ENCODE assay signal across 23 cellular contexts in the genomic region with DNA sequence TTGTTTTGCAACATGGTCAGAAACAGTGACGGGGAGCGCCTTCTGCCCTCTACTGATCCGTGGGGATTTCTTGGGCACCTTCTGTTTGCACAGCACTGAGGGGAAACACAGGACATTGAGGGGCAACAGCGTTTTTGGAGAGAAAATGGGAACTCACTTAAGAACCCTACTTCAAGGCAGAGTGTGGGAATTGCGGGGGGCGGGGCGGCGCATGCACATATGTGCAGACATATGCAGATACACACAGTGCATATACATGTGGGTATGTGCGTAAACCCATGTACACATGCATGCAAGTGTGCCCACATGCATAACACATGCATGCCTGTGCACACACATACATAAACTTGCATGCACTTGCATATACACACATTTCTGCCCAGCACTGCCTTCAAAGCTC. TPM values are rescaled to one million over a fixed set of nuclear protein-coding genes. Genes with fewer than 3 reads are reported as not detected.
DNase-seq lines count a peak whose midpoint lies in the region; ATAC-seq and TF ChIP-seq lines count a peak whose summit lies in the region.
"Had no signal": no experiment of that assay in that cellular context is flagged by ENCODE, and none has a peak within 500 bp of the region (broad histone marks: within the 10 kb centered on the region; RNA-seq: fewer than 3 reads in every experiment).

No MANE protein-coding gene starts in this region.

- no peak overlapping the region for H2AFZ ChIP-seq in trophoblast cell (ENCODE audit: insufficient read depth, low read length, poor library complexity)

- H3K9me3 ChIP-seq in trophoblast cell (ENCODE audit: insufficient read depth, low read depth, low read length) = peaks cover 4% of the 10 kb centered on the region
- no peaks in the 10 kb centered on the region for H3K9me3 ChIP-seq in SJCRH30 (replicated peaks)
- H3K9me3 ChIP-seq in spleen = no peaks in the 10 kb centered on the region
- H3K9me3 ChIP-seq: A549, HAP-1, neutrophil, Peyer's patch, psoas muscle, testis, vagina had no signal

- H3K27ac ChIP-seq in trophoblast cell (ENCODE audit: low read depth, low read length) = no peak overlapping the region
- no peak overlapping the region for H3K27ac ChIP-seq in SJCRH30
- peak overlapping the region in 2 of 8 donors; percentile 76 to 82 for H3K27ac ChIP-seq in spleen
- H3K27ac ChIP-seq: A549, Peyer's patch, psoas muscle, testis, vagina had no signal

- WGBS in trophoblast cell (ENCODE audit: extremely low coverage, insufficient coverage, insufficient read length) = no CpG with 5 or more reads among the region's 9 CpGs
- WGBS in spleen, 5 donors = 93 to 96% (median 96%) methylated on average over 9 of the region's 9 CpGs

- H3K18ac ChIP-seq in trophoblast cell (ENCODE audit: low read length) = no peak overlapping the region

- TF ChIP-seq POLR2A in spleen (IDR thresholded peaks at IDR 0.05) = no peak

- no peak overlapping the region for H2AK5ac ChIP-seq in trophoblast cell (ENCODE audit: low read length)

- H4K12ac ChIP-seq in trophoblast cell (ENCODE audit: low read depth, low read length) = no peak overlapping the region

- H3K9me3 Mint-ChIP-seq in activated T-cell treated with anti-CD3 and anti-CD28 coated beads, Interleukin-2, amount 50 U/mL, for 24 hours = peaks cover 2% of the 10 kb centered on the region
- H3K9me3 Mint-ChIP-seq in activated naive CD8-positive, alpha-beta T cell treated with anti-CD3 and anti-CD28 coated beads, Interleukin-2, amount 50 U/mL, for 24 hours = no peaks in the 10 kb centered on the region

- H3K4me3 ChIP-seq in H7 (ENCODE audit: insufficient read depth, low read depth, low read length) (no peak overlapping the region), trophoblast cell (ENCODE audit: low read depth, low read length) (no peak overlapping the region), SJCRH30 (no peak overlapping the region), spleen (no peak overlapping the region)
- H3K4me3 ChIP-seq: A549, HAP-1, lung, Peyer's patch, psoas muscle, testis, vagina had no signal

- intact Hi-C loops in spleen (cut with DNase I; ENCODE audit: low total_unique reads) = no loop called here

- H2BK5ac ChIP-seq in trophoblast cell (ENCODE audit: low read depth, low read length, poor library complexity) = no peak overlapping the region

- no peaks in the 10 kb centered on the region for H3K4me1 ChIP-seq in trophoblast cell (ENCODE audit: control insufficient read depth in 1 of 2, insufficient read depth in 2 of 2, low read length in 2 of 2)
- no peaks in the 10 kb centered on the region for H3K4me1 ChIP-seq in SJCRH30
- peaks cover 0 to 71% (median 42%) of the 10 kb centered on the region in 6 donors for H3K4me1 ChIP-seq in spleen
- H3K4me1 ChIP-seq: A549, HAP-1, Peyer's patch, psoas muscle, testis, vagina had no signal

- H2BK120ac ChIP-seq in trophoblast cell (ENCODE audit: insufficient read depth, low read length, poor library complexity) = no peak overlapping the region

- H3K4me2 ChIP-seq in trophoblast cell (ENCODE audit: low read length) = no peak overlapping the region
- H3K4me2 ChIP-seq: A549 had no signal

- peak; percentile 26 for DNase-seq in activated T-cell treated with anti-CD3 and anti-CD28 coated beads, Interleukin-2, amount 50 U/mL, for 24 hours
- DNase-seq in activated T-cell treated with anti-CD3 and anti-CD28 coated beads, Interleukin-2, amount 50 U/mL, for 1 hour = no peak
- peak; percentile 4 for DNase-seq in H7
- no peak for DNase-seq in activated naive CD8-positive, alpha-beta T cell treated with anti-CD3 and anti-CD28 coated beads, Interleukin-2, amount 50 U/mL, for 24 hours
- DNase-seq in trophoblast cell = no peak
- DNase-seq in NCI-H1092 (lab: John Stamatoyannopoulos, UW) = no peak
- no peak for DNase-seq in SJCRH30
- no peak for DNase-seq in spleen
- DNase-seq: activated CD4-positive, alpha-beta T cell treated with anti-CD3 and anti-CD28 coated beads for 48 hours; cerebellar nuclear complex; DND-41; kidney glomerular epithelial cell; NCI-H510A treated with DMSO at 0.1 percent for 48 hours; Peyer's patch; psoas muscle; SIG-M5; testis had no signal

- peaks cover 98% of the 10 kb centered on the region for H3K36me3 Mint-ChIP-seq in activated T-cell treated with anti-CD3 and anti-CD28 coated beads, Interleukin-2, amount 50 U/mL, for 24 hours (ENCODE audit: low read depth)
- H3K36me3 Mint-ChIP-seq in activated naive CD8-positive, alpha-beta T cell treated with anti-CD3 and anti-CD28 coated beads, Interleukin-2, amount 50 U/mL, for 24 hours (ENCODE audit: low read depth) = peaks cover 72% of the 10 kb centered on the region

- no peak overlapping the region for H4K91ac ChIP-seq in trophoblast cell (ENCODE audit: low read depth, low read length)

- H3K27me3 Mint-ChIP-seq in activated T-cell treated with anti-CD3 and anti-CD28 coated beads, Interleukin-2, amount 50 U/mL, for 24 hours = no peaks in the 10 kb centered on the region
- no peaks in the 10 kb centered on the region for H3K27me3 Mint-ChIP-seq in activated naive CD8-positive, alpha-beta T cell treated with anti-CD3 and anti-CD28 coated beads, Interleukin-2, amount 50 U/mL, for 24 hours

- TF ChIP-seq CTCF in spleen (IDR thresholded peaks at IDR 0.05 in 8 of 11, conservative IDR thresholded peaks at IDR 0.05 in 3 of 11) = no peak

- H3K27me3 ChIP-seq in H7 (ENCODE audit: control insufficient read depth, insufficient read depth, low read length) = no peaks in the 10 kb centered on the region
- no peaks in the 10 kb centered on the region for H3K27me3 ChIP-seq in trophoblast cell (ENCODE audit: insufficient read depth, low read length)
- peaks cover 13% of the 10 kb centered on the region; the same call in 1 of the 2 replicates for H3K27me3 ChIP-seq in SJCRH30
- no peaks in the 10 kb centered on the region for H3K27me3 ChIP-seq in spleen (replicated peaks in 1 of 7)
- H3K27me3 ChIP-seq: neutrophil, Peyer's patch, testis, vagina had no signal

- H3K9ac ChIP-seq in trophoblast cell (ENCODE audit: low read length) = no peak overlapping the region

- H2BK12ac ChIP-seq in trophoblast cell (ENCODE audit: low read length) = no peak overlapping the region

- ATAC-seq in activated naive CD8-positive, alpha-beta T cell treated with anti-CD3 and anti-CD28 coated beads, Interleukin-2, amount 50 U/mL, for 24 hours = no peak
- ATAC-seq: A549, psoas muscle had no signal

- peak overlapping the region; percentile 91 for H3K27ac Mint-ChIP-seq in activated T-cell treated with anti-CD3 and anti-CD28 coated beads, Interleukin-2, amount 50 U/mL, for 24 hours
- H3K27ac Mint-ChIP-seq in activated naive CD8-positive, alpha-beta T cell treated with anti-CD3 and anti-CD28 coated beads, Interleukin-2, amount 50 U/mL, for 24 hours = peak overlapping the region; percentile 34

- H3K36me3 ChIP-seq in H7 (replicated peaks; ENCODE audit: control insufficient read depth, insufficient read depth, low read length) (no peaks in the 10 kb centered on the region), trophoblast cell (ENCODE audit: control insufficient read depth in 1 of 2, insufficient read depth in 2 of 2, low read length in 2 of 2) (no peaks in the 10 kb centered on the region), SJCRH30 (no peaks in the 10 kb centered on the region), spleen (peaks cover 0 to 100% (median 85%) of the 10 kb centered on the region in 6 donors)
- H3K36me3 ChIP-seq: HAP-1 had no signal

- H3K14ac ChIP-seq in trophoblast cell (ENCODE audit: low read length) = no peak overlapping the region

- H3K23ac ChIP-seq in trophoblast cell (ENCODE audit: low read length) = peak overlapping the region; percentile 68

- H3K4me3 Mint-ChIP-seq in activated T-cell treated with anti-CD3 and anti-CD28 coated beads, Interleukin-2, amount 50 U/mL, for 24 hours = no peak overlapping the region
- H3K4me3 Mint-ChIP-seq in activated naive CD8-positive, alpha-beta T cell treated with anti-CD3 and anti-CD28 coated beads, Interleukin-2, amount 50 U/mL, for 24 hours = no peak overlapping the region

- H3K4ac ChIP-seq in trophoblast cell (ENCODE audit: low read depth, low read length) = no peak overlapping the region

- no peaks in the 10 kb centered on the region for H3K79me2 ChIP-seq in trophoblast cell (ENCODE audit: control insufficient read depth, insufficient read depth, low read length, poor library complexity)

- H3K79me1 ChIP-seq in trophoblast cell (ENCODE audit: low read length) = no peaks in the 10 kb centered on the region

- H4K8ac ChIP-seq in trophoblast cell (ENCODE audit: low read depth, low read length) = no peak overlapping the region

- peaks cover 90% of the 10 kb centered on the region for H3K4me1 Mint-ChIP-seq in activated T-cell treated with anti-CD3 and anti-CD28 coated beads, Interleukin-2, amount 50 U/mL, for 24 hours (ENCODE audit: low read depth)
- peaks cover 76% of the 10 kb centered on the region for H3K4me1 Mint-ChIP-seq in activated naive CD8-positive, alpha-beta T cell treated with anti-CD3 and anti-CD28 coated beads, Interleukin-2, amount 50 U/mL, for 24 hours

RNA-seq across cellular contexts. Expression of gene NLRC5, which starts 32.3 kb away (rescaled TPM):
- 0.80 and 0.85 TPM in 2 replicates for total RNA-seq in H7 (2014; rRNA removed; shearing (Covaris generic))
- polyA plus RNA-seq in trophoblast cell (2013) = 0.08 and 0.11 TPM in 2 replicates
- 1.5 and 2.9 TPM in 2 replicates for total RNA-seq in SJCRH30 (2014; rRNA removed; shearing (Covaris generic))
- total RNA-seq in spleen = 100 to 1,000 TPM; 206 to 401 (median 237) TPM
- 100 to 1,000 TPM in 2 of 3 donors, 10 to 100 TPM in 1; 52.0 to 175 (median 161) TPM for polyA plus RNA-seq in spleen

RNA-seq across cellular contexts. Expression of gene CETP, which starts 59.9 kb away (rescaled TPM):
- total RNA-seq in H7 (2014; rRNA removed; shearing (Covaris generic)) = not detected in 2 replicates
- 0.07 and 0.12 TPM in 2 replicates for polyA plus RNA-seq in trophoblast cell (2013)
- total RNA-seq in SJCRH30 (2014; rRNA removed; shearing (Covaris generic)) = 0.14 TPM in 1 of 2 replicates, not detected in the other
- total RNA-seq in spleen = 10 to 100 TPM; 15.4 to 73.8 (median 34.5) TPM
- polyA plus RNA-seq in spleen = 10 to 100 TPM in 1 of 3 donors, 1 to 10 TPM in 2; 7.6 to 13.8 (median 9.8) TPM
- total RNA-seq: epithelial cell of proximal tubule, vagina had no signal
- polyA plus RNA-seq: A549 had no signal

Comparison
In these comparisons a context has a peak if more than half of its experiments do, and no peak if none do; other contexts are left out.
1. DNase-seq: peak in activated T-cell treated with anti-CD3 and anti-CD28 coated beads, Interleukin-2, amount 50 U/mL, for 24 hours (single experiment) and H7 (single experiment); none in activated T-cell treated with anti-CD3 and anti-CD28 coated beads, Interleukin-2, amount 50 U/mL, for 1 hour (single experiment), activated naive CD8-positive, alpha-beta T cell treated with anti-CD3 and anti-CD28 coated beads, Interleukin-2, amount 50 U/mL, for 24 hours (single experiment), trophoblast cell (0 of 2), NCI-H1092 (single experiment), SJCRH30 (0 of 2) and spleen (single experiment).
2. RNA of gene NLRC5, which starts 32.3 kb away (total RNA-seq): 206 to 401 TPM in spleen; 1.5 to 2.9 TPM in SJCRH30 and 0.80 to 0.85 TPM in H7; every median in the first group is over 10 times any median in the second.
3. RNA of gene CETP, which starts 59.9 kb away (total RNA-seq): 15.4 to 73.8 TPM in spleen; 0.14 TPM in SJCRH30 and not detected in H7; every median in the first group is over 10 times any median in the second.